Comparison of ENCODE assay signal across 27 cellular contexts in genomic region chr4:15848191-15848842, GRCh38.
A peak's percentile ranks its signal among the peaks of the same experiment; 100 is the strongest.
DNase-seq lines count a peak whose midpoint lies in the region; ATAC-seq and TF ChIP-seq lines count a peak whose summit lies in the region.
"Had no signal": no experiment of that assay in that cellular context is flagged by ENCODE, and none has a peak within 500 bp of the region (broad histone marks: within the 10 kb centered on the region; RNA-seq: fewer than 3 reads in every experiment).

No MANE protein-coding gene starts in this region.

- H3K9me3 ChIP-seq in BE2C, result no peaks in the 10 kb centered on the region
- H3K9me3 ChIP-seq in adrenal gland (replicated peaks in 1 of 3), result no peaks in the 10 kb centered on the region
- H3K9me3 ChIP-seq in mesenchymal stem cell (ENCODE audit: control insufficient read depth, low read length), result no peaks in the 10 kb centered on the region
- H3K9me3 ChIP-seq in upper lobe of right lung, result no peaks in the 10 kb centered on the region
- no peaks in the 10 kb centered on the region for H3K9me3 ChIP-seq in effector memory CD4-positive, alpha-beta T cell (ENCODE audit: control insufficient read depth, low read length)
- H3K9me3 ChIP-seq: psoas muscle, tibial artery had no signal

- H2AFZ ChIP-seq in mesenchymal stem cell (ENCODE audit: low read depth, low read length), result no peak overlapping the region

- H3K27ac ChIP-seq in adrenal gland (no peak overlapping the region), mesenchymal stem cell (ENCODE audit: low read length, poor library complexity, severe bottlenecking) (no peak overlapping the region), upper lobe of right lung (no peak overlapping the region)
- H3K27ac ChIP-seq in effector memory CD4-positive, alpha-beta T cell (ENCODE audit: insufficient read depth, low read length, poor library complexity, severe bottlenecking), result no peak overlapping the region
- H3K27ac ChIP-seq: psoas muscle, tibial artery had no signal

- 77 to 82% (median 81%) methylated on average over 10 of the region's 10 CpGs for whole genome bisulfite sequencing in adrenal gland, 4 donors
- WGBS in mesenchymal stem cell, result 81% methylated on average over 9 of the region's 10 CpGs

- no peak overlapping the region for H3K18ac ChIP-seq in mesenchymal stem cell (ENCODE audit: low read depth in 1 of 2, low read length in 2 of 2)

- no peaks in the 10 kb centered on the region for H3K4me1 ChIP-seq in BE2C
- H3K4me1 ChIP-seq in adrenal gland (replicated peaks in 1 of 2), result no peaks in the 10 kb centered on the region
- H3K4me1 ChIP-seq in mesenchymal stem cell (ENCODE audit: control insufficient read depth, insufficient read depth, low read depth, low read length), result peaks cover 2% of the 10 kb centered on the region
- no peaks in the 10 kb centered on the region for H3K4me1 ChIP-seq in upper lobe of right lung
- H3K4me1 ChIP-seq in effector memory CD4-positive, alpha-beta T cell (ENCODE audit: control insufficient read depth, insufficient read depth, low read length, poor library complexity, severe bottlenecking), result no peaks in the 10 kb centered on the region
- H3K4me1 ChIP-seq: psoas muscle had no signal

- H3K4ac ChIP-seq in mesenchymal stem cell (ENCODE audit: low read depth in 1 of 2, low read length in 2 of 2), result no peak overlapping the region

- no peak overlapping the region for H4K91ac ChIP-seq in mesenchymal stem cell (ENCODE audit: low read length)

- H3K4me3 ChIP-seq in BE2C (ENCODE audit: low read depth, low read length), result no peak overlapping the region
- H3K4me3 ChIP-seq in adrenal gland, result no peak overlapping the region
- no peak overlapping the region for H3K4me3 ChIP-seq in mesenchymal stem cell (ENCODE audit: insufficient read depth in 1 of 2, low read depth in 1 of 2, low read length in 2 of 2)
- no peak overlapping the region for H3K4me3 ChIP-seq in upper lobe of right lung
- no peak overlapping the region for H3K4me3 ChIP-seq in effector memory CD4-positive, alpha-beta T cell (ENCODE audit: insufficient read depth, low read depth, low read length, poor library complexity, severe bottlenecking)
- H3K4me3 ChIP-seq: psoas muscle, skin epidermis, tibial artery had no signal

- no peak overlapping the region for H3K14ac ChIP-seq in mesenchymal stem cell (ENCODE audit: low read length in 2 of 2)

- H3K4me2 ChIP-seq in mesenchymal stem cell (ENCODE audit: low read length, poor library complexity, severe bottlenecking), result no peak overlapping the region

- no peak overlapping the region for H2BK15ac ChIP-seq in mesenchymal stem cell (ENCODE audit: low read depth, poor library complexity, severe bottlenecking)

- in situ Hi-C loops in SK-MEL-5 (cut with HindIII; ENCODE audit: low pct_unique_long_range_greater_than_20kb, low sequenced_read_pairs), result no loop called here

- no peak overlapping the region for H3K9ac ChIP-seq in mesenchymal stem cell (ENCODE audit: low read length)

- H3K23ac ChIP-seq in mesenchymal stem cell (ENCODE audit: low read length in 2 of 2), result no peak overlapping the region

- no peak overlapping the region for H2BK12ac ChIP-seq in mesenchymal stem cell (ENCODE audit: low read length in 2 of 2)

- peak; percentile 37 for TF ChIP-seq CTCF in BE2C (IDR thresholded peaks at IDR 0.05; ENCODE audit: low read depth, low read length)
- TF ChIP-seq CTCF in adrenal gland (IDR thresholded peaks at IDR 0.05), result no peak
- TF ChIP-seq CTCF in upper lobe of right lung (IDR thresholded peaks at IDR 0.05), result no peak

- TF ChIP-seq POLR2A in adrenal gland (IDR thresholded peaks at IDR 0.05), result no peak

- no peak overlapping the region for H2BK120ac ChIP-seq in mesenchymal stem cell (ENCODE audit: low read depth, low read length)

- DNase-seq in BE2C (no peak), Daoy (ENCODE audit: low read depth) (peak; percentile 22), SK-MEL-5 (ENCODE audit: low read depth, low spot score) (peak; percentile 5), adrenal gland (no peak), mesenchymal stem cell (no peak), upper lobe of right lung (no peak)
- DNase-seq in effector memory CD4-positive, alpha-beta T cell, result no peak
- DNase-seq: activated naive CD4-positive, alpha-beta T cell treated with anti-CD3 and anti-CD28 coated beads for 36 hours; activated T-cell treated with anti-CD3 and anti-CD28 coated beads, Interleukin-2, amount 50 U/mL, for 4 hours; aorta; CD8-positive, alpha-beta memory T cell; effector memory CD8-positive, alpha-beta T cell; EL; HFFc6; left ventricle myocardium superior; NCI-H146; NCI-H226; psoas muscle; stimulated activated CD4-positive, alpha-beta T cell treated with anti-CD3 and anti-CD28 coated beads, Interleukin-4, amount 100 ng/mL, for 1 hour; stimulated activated naive CD8-positive, alpha-beta T cell treated with anti-CD3 and anti-CD28 coated beads, Interleukin-15, Interleukin-2, amounts not matched to agents 100 U/mL and 50 U/mL, for 24 hours; T-helper 9 cell; tibial artery had no signal

- intact Hi-C loops in adrenal gland (cut with DNase I) (no loop called here), upper lobe of right lung (cut with DNase I) (no loop called here)

- no peak overlapping the region for H2BK5ac ChIP-seq in mesenchymal stem cell (ENCODE audit: low read depth, low read length, poor library complexity, severe bottlenecking)

- no peak overlapping the region for H2AK5ac ChIP-seq in mesenchymal stem cell (ENCODE audit: low read length, severe bottlenecking)

- H4K8ac ChIP-seq in mesenchymal stem cell (ENCODE audit: low read length), result no peak overlapping the region

- peak; percentile 61 for ATAC-seq in esophagus mucosa
- ATAC-seq in upper lobe of right lung, result no peak
- ATAC-seq: activated CD4-positive, CD25-positive, alpha-beta regulatory T cell treated with anti-CD3 and anti-CD28 coated beads, Interleukin-2, amount 50 U/mL, for 24 hours; activated T-cell treated with anti-CD3 and anti-CD28 coated beads, Interleukin-2, amount 50 U/mL, for 4 hours; effector memory CD8-positive, alpha-beta T cell; HepG2; left ventricle myocardium superior; psoas muscle; SK-N-SH treated with all-trans-retinoic acid at 6 μM for 48 hours; stimulated activated naive CD8-positive, alpha-beta T cell treated with anti-CD3 and anti-CD28 coated beads, Interleukin-15, Interleukin-2, amounts not matched to agents 100 U/mL and 50 U/mL, for 24 hours had no signal

- H3K27me3 ChIP-seq in BE2C (no peaks in the 10 kb centered on the region), adrenal gland (no peaks in the 10 kb centered on the region), mesenchymal stem cell (ENCODE audit: control insufficient read depth in 1 of 2, insufficient read depth in 1 of 2, low read length in 2 of 2) (peaks cover 0 to 7% of the 10 kb centered on the region in 2 experiments), upper lobe of right lung (no peaks in the 10 kb centered on the region)
- no peaks in the 10 kb centered on the region for H3K27me3 ChIP-seq in effector memory CD4-positive, alpha-beta T cell (replicated peaks; ENCODE audit: control insufficient read depth, insufficient read depth, low read length, poor library complexity, severe bottlenecking)
- H3K27me3 ChIP-seq: tibial artery had no signal

- H3K79me1 ChIP-seq in mesenchymal stem cell (replicated peaks; ENCODE audit: low read length, poor library complexity, severe bottlenecking), result no peaks in the 10 kb centered on the region

- H3K36me3 ChIP-seq in BE2C (no peaks in the 10 kb centered on the region), adrenal gland (replicated peaks in 1 of 2) (no peaks in the 10 kb centered on the region), mesenchymal stem cell (ENCODE audit: control insufficient read depth in 1 of 2, insufficient read depth in 2 of 2, low read depth in 1 of 2, low read length in 2 of 2) (no peaks in the 10 kb centered on the region), upper lobe of right lung (no peaks in the 10 kb centered on the region)
- H3K36me3 ChIP-seq in effector memory CD4-positive, alpha-beta T cell (ENCODE audit: control insufficient read depth, insufficient read depth, low read length), result no peaks in the 10 kb centered on the region
- H3K36me3 ChIP-seq: tibial artery had no signal

Comparison
In these comparisons a context has a peak if more than half of its experiments do, and no peak if none do; other contexts are left out.
1. DNase-seq: peak in Daoy (single experiment) and SK-MEL-5 (single experiment); none in BE2C (single experiment), adrenal gland (0 of 7), mesenchymal stem cell (single experiment), upper lobe of right lung (single experiment) and effector memory CD4-positive, alpha-beta T cell (0 of 3).